ENCODE assay signal across 2 cellular contexts in the genomic region with DNA sequence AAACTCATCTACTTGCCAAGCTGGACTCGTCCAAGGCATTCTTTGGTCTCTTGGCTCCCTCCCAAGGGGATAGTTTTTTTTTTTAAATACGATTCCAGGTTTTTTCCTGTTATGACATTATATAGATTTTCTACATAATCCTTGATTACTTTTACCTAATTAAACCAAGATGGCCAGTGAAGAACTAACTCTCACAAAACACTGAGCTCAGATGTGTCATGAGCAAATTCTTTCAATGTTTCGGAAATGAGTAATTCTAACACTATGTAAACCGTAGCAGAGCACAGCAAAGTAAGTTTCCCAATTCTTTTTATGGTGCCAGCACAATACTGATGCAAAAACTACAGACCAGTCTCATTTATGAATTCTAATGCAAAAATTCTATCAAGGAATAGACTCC.
TF ChIP-seq lines count a peak whose summit lies in the region.

No MANE protein-coding gene starts in this region.

TF ChIP-seq in A549, 52 proteins besides CTCF, POLR2A, EP300 and RAD21 (continued from another document):
- TF ChIP-seq, protein P1, sequence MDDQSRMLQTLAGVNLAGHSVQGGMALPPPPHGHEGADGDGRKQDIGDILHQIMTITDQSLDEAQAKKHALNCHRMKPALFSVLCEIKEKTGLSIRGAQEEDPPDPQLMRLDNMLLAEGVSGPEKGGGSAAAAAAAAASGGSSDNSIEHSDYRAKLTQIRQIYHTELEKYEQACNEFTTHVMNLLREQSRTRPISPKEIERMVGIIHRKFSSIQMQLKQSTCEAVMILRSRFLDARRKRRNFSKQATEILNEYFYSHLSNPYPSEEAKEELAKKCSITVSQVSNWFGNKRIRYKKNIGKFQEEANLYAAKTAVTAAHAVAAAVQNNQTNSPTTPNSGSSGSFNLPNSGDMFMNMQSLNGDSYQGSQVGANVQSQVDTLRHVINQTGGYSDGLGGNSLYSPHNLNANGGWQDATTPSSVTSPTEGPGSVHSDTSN (IDR thresholded peaks at IDR 0.05): no peak
- TF ChIP-seq, protein P2, sequence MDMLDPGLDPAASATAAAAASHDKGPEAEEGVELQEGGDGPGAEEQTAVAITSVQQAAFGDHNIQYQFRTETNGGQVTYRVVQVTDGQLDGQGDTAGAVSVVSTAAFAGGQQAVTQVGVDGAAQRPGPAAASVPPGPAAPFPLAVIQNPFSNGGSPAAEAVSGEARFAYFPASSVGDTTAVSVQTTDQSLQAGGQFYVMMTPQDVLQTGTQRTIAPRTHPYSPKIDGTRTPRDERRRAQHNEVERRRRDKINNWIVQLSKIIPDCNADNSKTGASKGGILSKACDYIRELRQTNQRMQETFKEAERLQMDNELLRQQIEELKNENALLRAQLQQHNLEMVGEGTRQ (IDR thresholded peaks at IDR 0.05): no peak
- no peak for TF ChIP-seq HDAC2 (IDR thresholded peaks at IDR 0.05)
- no peak for TF ChIP-seq RFX5 (IDR thresholded peaks at IDR 0.05)
- no peak for TF ChIP-seq EHF (CRISPR knock-in tag; IDR thresholded peaks at IDR 0.05)

TF ChIP-seq in GM23338, 12 proteins besides CTCF, POLR2A, EP300 and RAD21 (continued from another document):
- TF ChIP-seq, protein P3, sequence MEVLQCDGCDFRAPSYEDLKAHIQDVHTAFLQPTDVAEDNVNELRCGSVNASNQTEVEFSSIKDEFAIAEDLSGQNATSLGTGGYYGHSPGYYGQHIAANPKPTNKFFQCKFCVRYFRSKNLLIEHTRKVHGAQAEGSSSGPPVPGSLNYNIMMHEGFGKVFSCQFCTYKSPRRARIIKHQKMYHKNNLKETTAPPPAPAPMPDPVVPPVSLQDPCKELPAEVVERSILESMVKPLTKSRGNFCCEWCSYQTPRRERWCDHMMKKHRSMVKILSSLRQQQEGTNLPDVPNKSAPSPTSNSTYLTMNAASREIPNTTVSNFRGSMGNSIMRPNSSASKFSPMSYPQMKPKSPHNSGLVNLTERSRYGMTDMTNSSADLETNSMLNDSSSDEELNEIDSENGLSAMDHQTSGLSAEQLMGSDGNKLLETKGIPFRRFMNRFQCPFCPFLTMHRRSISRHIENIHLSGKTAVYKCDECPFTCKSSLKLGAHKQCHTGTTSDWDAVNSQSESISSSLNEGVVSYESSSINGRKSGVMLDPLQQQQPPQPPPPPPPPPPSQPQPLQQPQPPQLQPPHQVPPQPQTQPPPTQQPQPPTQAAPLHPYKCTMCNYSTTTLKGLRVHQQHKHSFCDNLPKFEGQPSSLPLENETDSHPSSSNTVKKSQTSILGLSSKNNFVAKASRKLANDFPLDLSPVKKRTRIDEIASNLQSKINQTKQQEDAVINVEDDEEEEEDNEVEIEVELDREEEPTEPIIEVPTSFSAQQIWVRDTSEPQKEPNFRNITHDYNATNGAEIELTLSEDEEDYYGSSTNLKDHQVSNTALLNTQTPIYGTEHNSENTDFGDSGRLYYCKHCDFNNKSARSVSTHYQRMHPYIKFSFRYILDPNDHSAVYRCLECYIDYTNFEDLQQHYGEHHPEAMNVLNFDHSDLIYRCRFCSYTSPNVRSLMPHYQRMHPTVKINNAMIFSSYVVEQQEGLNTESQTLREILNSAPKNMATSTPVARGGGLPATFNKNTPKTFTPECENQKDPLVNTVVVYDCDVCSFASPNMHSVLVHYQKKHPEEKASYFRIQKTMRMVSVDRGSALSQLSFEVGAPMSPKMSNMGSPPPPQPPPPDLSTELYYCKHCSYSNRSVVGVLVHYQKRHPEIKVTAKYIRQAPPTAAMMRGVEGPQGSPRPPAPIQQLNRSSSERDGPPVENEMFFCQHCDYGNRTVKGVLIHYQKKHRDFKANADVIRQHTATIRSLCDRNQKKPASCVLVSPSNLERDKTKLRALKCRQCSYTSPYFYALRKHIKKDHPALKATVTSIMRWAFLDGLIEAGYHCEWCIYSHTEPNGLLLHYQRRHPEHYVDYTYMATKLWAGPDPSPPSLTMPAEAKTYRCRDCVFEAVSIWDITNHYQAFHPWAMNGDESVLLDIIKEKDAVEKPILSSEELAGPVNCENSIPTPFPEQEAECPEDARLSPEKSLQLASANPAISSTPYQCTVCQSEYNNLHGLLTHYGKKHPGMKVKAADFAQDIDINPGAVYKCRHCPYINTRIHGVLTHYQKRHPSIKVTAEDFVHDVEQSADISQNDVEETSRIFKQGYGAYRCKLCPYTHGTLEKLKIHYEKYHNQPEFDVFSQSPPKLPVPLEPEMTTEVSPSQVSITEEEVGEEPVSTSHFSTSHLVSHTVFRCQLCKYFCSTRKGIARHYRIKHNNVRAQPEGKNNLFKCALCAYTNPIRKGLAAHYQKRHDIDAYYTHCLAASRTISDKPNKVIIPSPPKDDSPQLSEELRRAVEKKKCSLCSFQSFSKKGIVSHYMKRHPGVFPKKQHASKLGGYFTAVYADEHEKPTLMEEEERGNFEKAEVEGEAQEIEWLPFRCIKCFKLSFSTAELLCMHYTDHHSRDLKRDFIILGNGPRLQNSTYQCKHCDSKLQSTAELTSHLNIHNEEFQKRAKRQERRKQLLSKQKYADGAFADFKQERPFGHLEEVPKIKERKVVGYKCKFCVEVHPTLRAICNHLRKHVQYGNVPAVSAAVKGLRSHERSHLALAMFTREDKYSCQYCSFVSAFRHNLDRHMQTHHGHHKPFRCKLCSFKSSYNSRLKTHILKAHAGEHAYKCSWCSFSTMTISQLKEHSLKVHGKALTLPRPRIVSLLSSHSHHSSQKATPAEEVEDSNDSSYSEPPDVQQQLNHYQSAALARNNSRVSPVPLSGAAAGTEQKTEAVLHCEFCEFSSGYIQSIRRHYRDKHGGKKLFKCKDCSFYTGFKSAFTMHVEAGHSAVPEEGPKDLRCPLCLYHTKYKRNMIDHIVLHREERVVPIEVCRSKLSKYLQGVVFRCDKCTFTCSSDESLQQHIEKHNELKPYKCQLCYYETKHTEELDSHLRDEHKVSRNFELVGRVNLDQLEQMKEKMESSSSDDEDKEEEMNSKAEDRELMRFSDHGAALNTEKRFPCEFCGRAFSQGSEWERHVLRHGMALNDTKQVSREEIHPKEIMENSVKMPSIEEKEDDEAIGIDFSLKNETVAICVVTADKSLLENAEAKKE (CRISPR knock-in tag; IDR thresholded peaks at IDR 0.05): no peak
- TF ChIP-seq ZNF114 (CRISPR knock-in tag; IDR thresholded peaks at IDR 0.05): no peak
- TF ChIP-seq EZH2 (IDR thresholded peaks at IDR 0.05; ENCODE audit: low read depth, unreplicated experiment): no peak
- TF ChIP-seq ZNF331 (CRISPR knock-in tag; IDR thresholded peaks at IDR 0.05; ENCODE audit: low read depth): no peak
